2 cellular contexts compared by ENCODE assay signal in genomic region chr15:40289140-40289775, GRCh38.
A peak's percentile ranks its signal among the peaks of the same experiment; 100 is the strongest.
TF ChIP-seq lines count a peak whose summit lies in the region.

No MANE protein-coding gene starts in this region.

TF ChIP-seq in liver, 16 proteins besides CTCF, POLR2A, EP300 and RAD21:
- TF ChIP-seq, protein P1, sequence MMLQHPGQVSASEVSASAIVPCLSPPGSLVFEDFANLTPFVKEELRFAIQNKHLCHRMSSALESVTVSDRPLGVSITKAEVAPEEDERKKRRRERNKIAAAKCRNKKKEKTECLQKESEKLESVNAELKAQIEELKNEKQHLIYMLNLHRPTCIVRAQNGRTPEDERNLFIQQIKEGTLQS (IDR thresholded peaks at IDR 0.05) = no peak
- TF ChIP-seq RXRA (IDR thresholded peaks at IDR 0.05) (peak in 1 of 2 donors; percentile 42), TAF1 (conservative IDR thresholded peaks at IDR 0.05) (no peak), HNF4G (IDR thresholded peaks at IDR 0.05) (no peak), FOXA1 (IDR thresholded peaks at IDR 0.05) (no peak), GABPA (IDR thresholded peaks at IDR 0.05 in 1 of 2, conservative IDR thresholded peaks at IDR 0.05 in 1 of 2) (no peak), HNF4A (conservative IDR thresholded peaks at IDR 0.05) (peak; percentile 27 to 32), NR2F2 (IDR thresholded peaks at IDR 0.05) (peak; percentile 45), SP1 (IDR thresholded peaks at IDR 0.05) (no peak), FOXA2 (IDR thresholded peaks at IDR 0.05) (no peak)
- TF ChIP-seq, protein P2, sequence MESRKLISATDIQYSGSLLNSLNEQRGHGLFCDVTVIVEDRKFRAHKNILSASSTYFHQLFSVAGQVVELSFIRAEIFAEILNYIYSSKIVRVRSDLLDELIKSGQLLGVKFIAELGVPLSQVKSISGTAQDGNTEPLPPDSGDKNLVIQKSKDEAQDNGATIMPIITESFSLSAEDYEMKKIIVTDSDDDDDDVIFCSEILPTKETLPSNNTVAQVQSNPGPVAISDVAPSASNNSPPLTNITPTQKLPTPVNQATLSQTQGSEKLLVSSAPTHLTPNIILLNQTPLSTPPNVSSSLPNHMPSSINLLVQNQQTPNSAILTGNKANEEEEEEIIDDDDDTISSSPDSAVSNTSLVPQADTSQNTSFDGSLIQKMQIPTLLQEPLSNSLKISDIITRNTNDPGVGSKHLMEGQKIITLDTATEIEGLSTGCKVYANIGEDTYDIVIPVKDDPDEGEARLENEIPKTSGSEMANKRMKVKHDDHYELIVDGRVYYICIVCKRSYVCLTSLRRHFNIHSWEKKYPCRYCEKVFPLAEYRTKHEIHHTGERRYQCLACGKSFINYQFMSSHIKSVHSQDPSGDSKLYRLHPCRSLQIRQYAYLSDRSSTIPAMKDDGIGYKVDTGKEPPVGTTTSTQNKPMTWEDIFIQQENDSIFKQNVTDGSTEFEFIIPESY (IDR thresholded peaks at IDR 0.05) = no peak
- TF ChIP-seq, protein P3, sequence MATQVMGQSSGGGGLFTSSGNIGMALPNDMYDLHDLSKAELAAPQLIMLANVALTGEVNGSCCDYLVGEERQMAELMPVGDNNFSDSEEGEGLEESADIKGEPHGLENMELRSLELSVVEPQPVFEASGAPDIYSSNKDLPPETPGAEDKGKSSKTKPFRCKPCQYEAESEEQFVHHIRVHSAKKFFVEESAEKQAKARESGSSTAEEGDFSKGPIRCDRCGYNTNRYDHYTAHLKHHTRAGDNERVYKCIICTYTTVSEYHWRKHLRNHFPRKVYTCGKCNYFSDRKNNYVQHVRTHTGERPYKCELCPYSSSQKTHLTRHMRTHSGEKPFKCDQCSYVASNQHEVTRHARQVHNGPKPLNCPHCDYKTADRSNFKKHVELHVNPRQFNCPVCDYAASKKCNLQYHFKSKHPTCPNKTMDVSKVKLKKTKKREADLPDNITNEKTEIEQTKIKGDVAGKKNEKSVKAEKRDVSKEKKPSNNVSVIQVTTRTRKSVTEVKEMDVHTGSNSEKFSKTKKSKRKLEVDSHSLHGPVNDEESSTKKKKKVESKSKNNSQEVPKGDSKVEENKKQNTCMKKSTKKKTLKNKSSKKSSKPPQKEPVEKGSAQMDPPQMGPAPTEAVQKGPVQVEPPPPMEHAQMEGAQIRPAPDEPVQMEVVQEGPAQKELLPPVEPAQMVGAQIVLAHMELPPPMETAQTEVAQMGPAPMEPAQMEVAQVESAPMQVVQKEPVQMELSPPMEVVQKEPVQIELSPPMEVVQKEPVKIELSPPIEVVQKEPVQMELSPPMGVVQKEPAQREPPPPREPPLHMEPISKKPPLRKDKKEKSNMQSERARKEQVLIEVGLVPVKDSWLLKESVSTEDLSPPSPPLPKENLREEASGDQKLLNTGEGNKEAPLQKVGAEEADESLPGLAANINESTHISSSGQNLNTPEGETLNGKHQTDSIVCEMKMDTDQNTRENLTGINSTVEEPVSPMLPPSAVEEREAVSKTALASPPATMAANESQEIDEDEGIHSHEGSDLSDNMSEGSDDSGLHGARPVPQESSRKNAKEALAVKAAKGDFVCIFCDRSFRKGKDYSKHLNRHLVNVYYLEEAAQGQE (IDR thresholded peaks at IDR 0.05) = peak; percentile 98

TF ChIP-seq in HepG2, 621 proteins besides CTCF, POLR2A, EP300 and RAD21:
- TF ChIP-seq ZNF558 (CRISPR knock-in tag; IDR thresholded peaks at IDR 0.05; ENCODE audit: borderline replicate concordance) (no peak), CREBL2 (CRISPR knock-in tag; IDR thresholded peaks at IDR 0.05; ENCODE audit: borderline replicate concordance) (no peak), ZC3H13 (CRISPR knock-in tag; IDR thresholded peaks at IDR 0.05) (no peak), RERE (CRISPR knock-in tag; IDR thresholded peaks at IDR 0.05; ENCODE audit: low read depth) (no peak), JUNB (CRISPR knock-in tag; IDR thresholded peaks at IDR 0.05; ENCODE audit: borderline replicate concordance) (no peak)
- TF ChIP-seq, protein P4, sequence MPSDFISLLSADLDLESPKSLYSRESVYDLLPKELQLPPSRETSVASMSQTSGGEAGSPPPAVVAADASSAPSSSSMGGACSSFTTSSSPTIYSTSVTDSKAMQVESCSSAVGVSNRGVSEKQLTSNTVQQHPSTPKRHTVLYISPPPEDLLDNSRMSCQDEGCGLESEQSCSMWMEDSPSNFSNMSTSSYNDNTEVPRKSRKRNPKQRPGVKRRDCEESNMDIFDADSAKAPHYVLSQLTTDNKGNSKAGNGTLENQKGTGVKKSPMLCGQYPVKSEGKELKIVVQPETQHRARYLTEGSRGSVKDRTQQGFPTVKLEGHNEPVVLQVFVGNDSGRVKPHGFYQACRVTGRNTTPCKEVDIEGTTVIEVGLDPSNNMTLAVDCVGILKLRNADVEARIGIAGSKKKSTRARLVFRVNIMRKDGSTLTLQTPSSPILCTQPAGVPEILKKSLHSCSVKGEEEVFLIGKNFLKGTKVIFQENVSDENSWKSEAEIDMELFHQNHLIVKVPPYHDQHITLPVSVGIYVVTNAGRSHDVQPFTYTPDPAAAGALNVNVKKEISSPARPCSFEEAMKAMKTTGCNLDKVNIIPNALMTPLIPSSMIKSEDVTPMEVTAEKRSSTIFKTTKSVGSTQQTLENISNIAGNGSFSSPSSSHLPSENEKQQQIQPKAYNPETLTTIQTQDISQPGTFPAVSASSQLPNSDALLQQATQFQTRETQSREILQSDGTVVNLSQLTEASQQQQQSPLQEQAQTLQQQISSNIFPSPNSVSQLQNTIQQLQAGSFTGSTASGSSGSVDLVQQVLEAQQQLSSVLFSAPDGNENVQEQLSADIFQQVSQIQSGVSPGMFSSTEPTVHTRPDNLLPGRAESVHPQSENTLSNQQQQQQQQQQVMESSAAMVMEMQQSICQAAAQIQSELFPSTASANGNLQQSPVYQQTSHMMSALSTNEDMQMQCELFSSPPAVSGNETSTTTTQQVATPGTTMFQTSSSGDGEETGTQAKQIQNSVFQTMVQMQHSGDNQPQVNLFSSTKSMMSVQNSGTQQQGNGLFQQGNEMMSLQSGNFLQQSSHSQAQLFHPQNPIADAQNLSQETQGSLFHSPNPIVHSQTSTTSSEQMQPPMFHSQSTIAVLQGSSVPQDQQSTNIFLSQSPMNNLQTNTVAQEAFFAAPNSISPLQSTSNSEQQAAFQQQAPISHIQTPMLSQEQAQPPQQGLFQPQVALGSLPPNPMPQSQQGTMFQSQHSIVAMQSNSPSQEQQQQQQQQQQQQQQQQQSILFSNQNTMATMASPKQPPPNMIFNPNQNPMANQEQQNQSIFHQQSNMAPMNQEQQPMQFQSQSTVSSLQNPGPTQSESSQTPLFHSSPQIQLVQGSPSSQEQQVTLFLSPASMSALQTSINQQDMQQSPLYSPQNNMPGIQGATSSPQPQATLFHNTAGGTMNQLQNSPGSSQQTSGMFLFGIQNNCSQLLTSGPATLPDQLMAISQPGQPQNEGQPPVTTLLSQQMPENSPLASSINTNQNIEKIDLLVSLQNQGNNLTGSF (CRISPR knock-in tag; IDR thresholded peaks at IDR 0.05) = no peak
- TF ChIP-seq, protein P5, sequence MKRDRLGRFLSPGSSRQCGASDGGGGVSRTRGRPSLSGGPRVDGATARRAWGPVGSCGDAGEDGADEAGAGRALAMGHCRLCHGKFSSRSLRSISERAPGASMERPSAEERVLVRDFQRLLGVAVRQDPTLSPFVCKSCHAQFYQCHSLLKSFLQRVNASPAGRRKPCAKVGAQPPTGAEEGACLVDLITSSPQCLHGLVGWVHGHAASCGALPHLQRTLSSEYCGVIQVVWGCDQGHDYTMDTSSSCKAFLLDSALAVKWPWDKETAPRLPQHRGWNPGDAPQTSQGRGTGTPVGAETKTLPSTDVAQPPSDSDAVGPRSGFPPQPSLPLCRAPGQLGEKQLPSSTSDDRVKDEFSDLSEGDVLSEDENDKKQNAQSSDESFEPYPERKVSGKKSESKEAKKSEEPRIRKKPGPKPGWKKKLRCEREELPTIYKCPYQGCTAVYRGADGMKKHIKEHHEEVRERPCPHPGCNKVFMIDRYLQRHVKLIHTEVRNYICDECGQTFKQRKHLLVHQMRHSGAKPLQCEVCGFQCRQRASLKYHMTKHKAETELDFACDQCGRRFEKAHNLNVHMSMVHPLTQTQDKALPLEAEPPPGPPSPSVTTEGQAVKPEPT (CRISPR knock-in tag; IDR thresholded peaks at IDR 0.05; ENCODE audit: low read depth) = no peak
TF ChIP-seq in HepG2: peak in this region for 0.
